In the genomic region with DNA sequence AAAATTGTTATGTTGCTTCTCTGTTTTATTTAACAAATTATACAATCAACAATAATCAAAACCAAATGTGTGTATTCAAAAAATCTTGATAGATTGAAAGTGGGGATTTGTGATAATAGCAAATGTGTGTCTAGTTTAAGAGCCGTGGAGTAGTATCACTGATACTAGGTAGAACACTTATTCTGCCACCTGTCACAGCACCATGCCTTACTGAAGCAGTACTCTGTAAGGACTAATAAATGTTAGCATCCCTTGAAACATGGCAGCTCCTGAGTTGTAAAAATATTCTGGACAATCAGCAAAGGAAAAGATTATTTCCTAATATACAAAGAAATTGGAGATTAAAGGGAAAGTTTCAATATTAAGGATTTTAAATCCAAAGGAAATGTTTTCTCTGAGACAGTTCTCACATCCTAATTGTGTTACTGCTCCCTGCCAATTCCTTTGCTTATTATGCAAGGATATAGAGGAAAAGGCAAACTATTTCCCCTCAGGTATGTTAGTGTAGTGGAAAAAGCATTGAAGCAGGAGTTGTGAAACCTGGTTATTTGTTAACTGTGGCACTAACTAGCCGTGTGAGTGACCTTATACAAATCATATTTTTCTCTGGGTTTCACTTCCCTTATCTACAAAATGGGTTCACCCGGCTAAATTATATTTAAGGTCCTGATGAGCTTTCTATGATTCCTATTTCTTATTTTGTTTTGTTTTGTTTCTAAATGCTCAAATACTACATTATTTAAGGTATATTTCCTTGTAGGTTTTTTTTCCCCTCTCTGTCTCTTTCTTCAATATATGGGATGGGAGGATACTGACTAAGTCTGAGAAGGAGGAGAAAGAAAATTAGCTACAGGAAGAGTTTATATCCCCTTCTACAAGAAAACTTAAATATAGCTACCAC, we compare ENCODE assay signal across 8 cellular contexts.
DNase-seq lines count a peak whose midpoint lies in the region; ATAC-seq and TF ChIP-seq lines count a peak whose summit lies in the region.

No MANE protein-coding gene starts in this region.

- peak overlapping the region; percentile 95 for H3K4me3 Mint-ChIP-seq in osteocyte (ENCODE audit: unreplicated experiment)
- no peak overlapping the region for H3K4me3 Mint-ChIP-seq in activated naive CD4-positive, alpha-beta T cell treated with anti-CD3 and anti-CD28 coated beads, Interleukin-2, amount 10 ng/mL, durations not matched to agents 7 days and 5 days

- no peaks in the 10 kb centered on the region for H3K9me3 ChIP-seq in mammary epithelial cell (replicated peaks; ENCODE audit: insufficient read depth, low read length)

- no peaks in the 10 kb centered on the region for H3K9me3 Mint-ChIP-seq in osteocyte (ENCODE audit: unreplicated experiment)
- no peaks in the 10 kb centered on the region for H3K9me3 Mint-ChIP-seq in activated naive CD4-positive, alpha-beta T cell treated with anti-CD3 and anti-CD28 coated beads, Interleukin-2, amount 10 ng/mL, durations not matched to agents 7 days and 5 days

- no peaks in the 10 kb centered on the region for H3K79me2 ChIP-seq in mammary epithelial cell (ENCODE audit: insufficient read depth, low read length)

- WGBS in mammary epithelial cell (ENCODE audit: low coverage, missing lambda C conversion rate), result 33% methylated on average over 3 of the region's 3 CpGs

- H3K4me1 Mint-ChIP-seq in osteocyte (ENCODE audit: unreplicated experiment), result peaks cover 44% of the 10 kb centered on the region
- H3K4me1 Mint-ChIP-seq in activated naive CD4-positive, alpha-beta T cell treated with anti-CD3 and anti-CD28 coated beads, Interleukin-2, amount 10 ng/mL, durations not matched to agents 7 days and 5 days, result no peaks in the 10 kb centered on the region

- H3K36me3 Mint-ChIP-seq in osteocyte (ENCODE audit: unreplicated experiment), result no peaks in the 10 kb centered on the region
- H3K36me3 Mint-ChIP-seq in activated naive CD4-positive, alpha-beta T cell treated with anti-CD3 and anti-CD28 coated beads, Interleukin-2, amount 10 ng/mL, durations not matched to agents 7 days and 5 days, result no peaks in the 10 kb centered on the region

- intact Hi-C loops in mammary epithelial cell (cut with micrococcal nuclease), result no loop called here

- H4K20me1 ChIP-seq in mammary epithelial cell (ENCODE audit: insufficient read depth, low read length), result no peaks in the 10 kb centered on the region

- in situ Hi-C loops in mammary epithelial cell (cut with MboI; ENCODE audit: low sequenced_read_pairs in 2 of 2), result no loop called here

- peaks cover 21% of the 10 kb centered on the region for H3K4me1 ChIP-seq in mammary epithelial cell (ENCODE audit: insufficient read depth, low read length)

- CTCF ChIA-PET in mammary epithelial cell (lab: Charles Lee; ENCODE audit: low non-redundant PET), result interaction anchor here (0.7 kb wide), 2 partner anchors 280 to 694 kb away, joined by 4 read pairs; no protein-coding TSS in a partner anchor
- CTCF ChIA-PET in activated naive CD4-positive, alpha-beta T cell treated with anti-CD3 and anti-CD28 coated beads, Interleukin-2, amount 10 ng/mL, durations not matched to agents 7 days and 5 days (lab: Charles Lee), result no interaction called here

- dilution Hi-C loops in mammary epithelial cell (cut with HindIII; ENCODE audit: low sequenced_read_pairs), result no loop called here

- peak; percentile 69 for ATAC-seq in GM19438 (IDR thresholded peaks at IDR 0.05; ENCODE audit: low read depth, unreplicated experiment)
- ATAC-seq in HG03196 (IDR thresholded peaks at IDR 0.05; ENCODE audit: unreplicated experiment), result peak; percentile 80
- no peak for ATAC-seq in esophagus mucosa

- H3K27me3 ChIP-seq in mammary epithelial cell (ENCODE audit: insufficient read depth, low read length), result no peaks in the 10 kb centered on the region
- H3K27me3 ChIP-seq in H7 (ENCODE audit: control insufficient read depth, insufficient read depth, low read length), result no peaks in the 10 kb centered on the region

- no TSS peak for BruUV-seq in mammary epithelial cell (replicated peaks; lab: Mats Ljungman, UMichigan)

- peak overlapping the region; percentile 23 to 57 (median 54) for H3K4me3 ChIP-seq in mammary epithelial cell (replicated peaks in 1 of 3; ENCODE audit: insufficient read depth in 1 of 3, low read depth in 2 of 3, low read length in 3 of 3)
- no peak overlapping the region; the same call in 1 of the 2 replicates for H3K4me3 ChIP-seq in H7 (ENCODE audit: insufficient read depth, low read depth, low read length)

- no peaks in the 10 kb centered on the region for H3K27me3 Mint-ChIP-seq in osteocyte (ENCODE audit: unreplicated experiment)
- H3K27me3 Mint-ChIP-seq in activated naive CD4-positive, alpha-beta T cell treated with anti-CD3 and anti-CD28 coated beads, Interleukin-2, amount 10 ng/mL, durations not matched to agents 7 days and 5 days, result no peaks in the 10 kb centered on the region

- H3K27ac Mint-ChIP-seq in osteocyte (ENCODE audit: unreplicated experiment), result peak overlapping the region; percentile 97
- no peak overlapping the region for H3K27ac Mint-ChIP-seq in activated naive CD4-positive, alpha-beta T cell treated with anti-CD3 and anti-CD28 coated beads, Interleukin-2, amount 10 ng/mL, durations not matched to agents 7 days and 5 days

- H3K36me3 ChIP-seq in mammary epithelial cell (ENCODE audit: insufficient read depth, low read length) (no peaks in the 10 kb centered on the region), H7 (replicated peaks; ENCODE audit: control insufficient read depth, insufficient read depth, low read length) (no peaks in the 10 kb centered on the region)

- H3K9ac ChIP-seq in mammary epithelial cell (ENCODE audit: insufficient read depth, low read length), result no peak overlapping the region

- TF ChIP-seq CTCF in mammary epithelial cell (conservative IDR thresholded peaks at IDR 0.05 in 1 of 2, IDR thresholded peaks at IDR 0.05 in 1 of 2; ENCODE audit: extremely low read depth in 1 of 2, insufficient read depth in 1 of 2, low read depth in 1 of 2, low read length in 2 of 2), result no peak
- no peak for TF ChIP-seq CTCF in osteocyte (IDR thresholded peaks at IDR 0.05)

- peak overlapping the region; percentile 82 for H2AFZ ChIP-seq in mammary epithelial cell (ENCODE audit: low read depth, low read length)

- H3K4me2 ChIP-seq in mammary epithelial cell (ENCODE audit: insufficient read depth, low read depth, low read length), result peak overlapping the region; percentile 75

- DNase-seq in mammary epithelial cell (no peak), osteocyte (ENCODE audit: extremely low spot score, unreplicated experiment) (no peak), SIG-M5 (lab: John Stamatoyannopoulos, UW) (no peak), H7 (no peak)
- DNase-seq in activated naive CD4-positive, alpha-beta T cell treated with anti-CD3 and anti-CD28 coated beads, Interleukin-2, amount 10 ng/mL, durations not matched to agents 7 days and 5 days, result no peak

- H3K27ac ChIP-seq in mammary epithelial cell (ENCODE audit: insufficient read depth, low read depth, low read length), result peak overlapping the region; percentile 29
